In the genomic region with DNA sequence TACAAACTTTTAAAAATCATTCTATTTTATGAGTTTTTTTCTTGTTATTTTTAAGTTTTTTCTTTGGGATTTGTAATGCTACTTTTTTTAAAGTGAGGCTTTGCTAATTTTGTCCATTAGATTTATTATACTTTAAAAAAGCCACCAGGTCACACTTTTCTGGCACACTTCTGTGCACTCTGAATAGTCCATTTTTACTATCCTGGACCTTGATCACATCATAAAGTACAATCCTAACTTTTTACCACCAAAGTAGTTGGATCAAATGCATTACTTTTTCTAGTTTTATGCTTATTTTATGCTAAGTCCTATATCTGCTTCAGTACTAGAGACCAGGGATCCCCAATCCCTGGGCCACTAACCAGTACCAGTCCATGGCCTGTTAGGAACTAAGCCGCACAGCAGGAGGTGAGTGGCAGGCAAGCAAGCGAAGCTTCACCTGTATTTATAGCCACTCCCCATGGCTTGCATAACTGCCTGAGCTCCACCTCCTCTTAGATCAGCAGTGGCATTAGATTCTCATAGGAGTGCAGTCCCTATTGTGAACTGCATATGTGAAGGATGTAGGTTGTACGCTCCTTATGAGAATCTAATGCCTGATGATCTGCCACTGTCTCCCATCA, we compare ENCODE assay signal across 13 cellular contexts. TPM values are rescaled to one million over a fixed set of nuclear protein-coding genes. Genes with fewer than 3 reads are reported as not detected.
"Had no signal": no experiment of that assay in that cellular context is flagged by ENCODE, and none has a peak within 500 bp of the region (broad histone marks: within the 10 kb centered on the region; RNA-seq: fewer than 3 reads in every experiment).

No MANE protein-coding gene starts in this region.

- H3K4me1 ChIP-seq: adrenal gland, esophagus squamous epithelium had no signal

- H3K9me3 ChIP-seq: adrenal gland had no signal

- H3K4me3 ChIP-seq: adrenal gland, esophagus squamous epithelium, smooth muscle cell had no signal

- H3K27ac ChIP-seq: adrenal gland, esophagus squamous epithelium had no signal

- H3K27me3 ChIP-seq: adrenal gland, esophagus squamous epithelium had no signal

- DNase-seq: activated CD4-positive, alpha-beta memory T cell treated with anti-CD3 and anti-CD28 coated beads, Interleukin-2, amount 10 ng/mL, durations not matched to agents 7 days and 5 days; activated CD4-positive, alpha-beta T cell treated with anti-CD3 and anti-CD28 coated beads for 4 hours; activated naive CD4-positive, alpha-beta T cell treated with anti-CD3 and anti-CD28 coated beads, Interleukin-2, amount 50 U/mL, for 16 hours; activated T-cell treated with anti-CD3 and anti-CD28 coated beads, Interleukin-2, amount 50 U/mL, for 24 hours; adrenal gland; esophagus squamous epithelium; hippocampal formation; nucleus accumbens; right cardiac atrium had no signal

- ATAC-seq: right cardiac atrium, WTC11 had no signal

- H3K36me3 ChIP-seq: adrenal gland, esophagus squamous epithelium had no signal

RNA-seq across cellular contexts. Expression of gene FRRS1L, which starts 16.0 kb away (rescaled TPM):
- total RNA-seq: activated CD4-positive, alpha-beta memory T cell treated with anti-CD3 and anti-CD28 coated beads, Interleukin-2, amount 10 ng/mL, durations not matched to agents 7 days and 5 days; fibroblast of villous mesenchyme; T-helper 2 cell treated with Interferon-gamma antibody and Interleukin-4, amounts not matched to agents 100 ng/mL and 5 ng/mL, for 36 hours had no signal
